1 cellular context compared by ENCODE assay signal in genomic region chr15:68798695-68799094, GRCh38.
TF ChIP-seq lines count a peak whose summit lies in the region.

No MANE protein-coding gene starts in this region.

TF ChIP-seq in IMR-90, 13 proteins besides CTCF, POLR2A, EP300 and RAD21:
- TF ChIP-seq SMC3 (IDR thresholded peaks at IDR 0.05; ENCODE audit: low read depth, low read length) (no peak), RFX5 (IDR thresholded peaks at IDR 0.05; ENCODE audit: low read depth, low read length) (no peak), MXI1 (IDR thresholded peaks at IDR 0.05; ENCODE audit: borderline replicate concordance, low read depth, low read length) (no peak), MAZ (IDR thresholded peaks at IDR 0.05; ENCODE audit: borderline replicate concordance, low read depth, low read length) (no peak), BHLHE40 (IDR thresholded peaks at IDR 0.05; ENCODE audit: low read depth, low read length) (no peak), FOS (IDR thresholded peaks at IDR 0.05; ENCODE audit: low read depth, low read length) (no peak), MAFK (IDR thresholded peaks at IDR 0.05; ENCODE audit: low read depth, low read length) (no peak), NFE2L2 (IDR thresholded peaks at IDR 0.05; ENCODE audit: low read depth, low read length) (no peak), CHD1 (IDR thresholded peaks at IDR 0.05; ENCODE audit: low read depth, low read length) (no peak), RCOR1 (IDR thresholded peaks at IDR 0.05; ENCODE audit: insufficient replicate concordance, low read length) (no peak), USF2 (IDR thresholded peaks at IDR 0.05; ENCODE audit: low read depth, low read length) (no peak), ELK1 (IDR thresholded peaks at IDR 0.05; ENCODE audit: borderline replicate concordance, low read depth, low read length) (no peak), CEBPB (IDR thresholded peaks at IDR 0.05; ENCODE audit: low read depth, low read length) (no peak)
